In the genomic region with DNA sequence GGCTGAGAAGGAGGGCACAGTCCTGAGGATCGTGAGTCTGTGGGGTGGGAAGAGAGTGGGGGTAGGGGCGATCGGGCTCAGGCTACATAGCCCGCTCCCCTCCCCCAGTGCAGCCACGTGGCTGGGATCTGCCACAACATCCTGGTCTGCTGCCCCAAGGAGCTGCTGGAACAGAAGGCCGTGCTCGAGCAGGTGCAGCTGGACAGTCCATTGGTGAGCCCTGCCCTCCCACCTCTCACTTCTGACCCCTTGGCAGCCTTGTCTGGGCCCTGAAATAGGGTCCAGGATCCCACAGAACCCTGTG, we compare ENCODE assay signal across 28 cellular contexts. TPM values are rescaled to one million over a fixed set of nuclear protein-coding genes. Genes with fewer than 3 reads are reported as not detected.
"Had no signal": no experiment of that assay in that cellular context is flagged by ENCODE, and none has a peak within 500 bp of the region (broad histone marks: within the 10 kb centered on the region; RNA-seq: fewer than 3 reads in every experiment).

No MANE protein-coding gene starts in this region.

- H3K36me3 Mint-ChIP-seq: naive thymus-derived CD4-positive, alpha-beta T cell had no signal

- H3K27ac Mint-ChIP-seq: immature natural killer cell, type B pancreatic cell had no signal

- H3K36me3 ChIP-seq: heart right ventricle, neutrophil, right atrium auricular region, sigmoid colon had no signal

- ATAC-seq: naive thymus-derived CD4-positive, alpha-beta T cell had no signal

- H3K27me3 ChIP-seq: dorsolateral prefrontal cortex, heart right ventricle, neutrophil, right atrium auricular region, sigmoid colon, suprapubic skin, thyroid gland had no signal

- H3K4me3 Mint-ChIP-seq: immature natural killer cell; naive thymus-derived CD4-positive, alpha-beta T cell; nephron progenitor cell; type B pancreatic cell had no signal

- H3K9me3 Mint-ChIP-seq: immature natural killer cell, nephron progenitor cell, type B pancreatic cell had no signal

- H3K27ac ChIP-seq: dorsolateral prefrontal cortex, heart right ventricle, neutrophil, right atrium auricular region, sigmoid colon, suprapubic skin, thyroid gland had no signal

- H3K4me1 ChIP-seq: right atrium auricular region, sigmoid colon had no signal

- DNase-seq: cortex of kidney; dorsolateral prefrontal cortex; effector CD8-positive, alpha-beta T cell; heart right ventricle; hypothalamus; immature natural killer cell; kidney; left cardiac atrium; left ventricle myocardium superior; mesendoderm; naive thymus-derived CD4-positive, alpha-beta T cell; nephron progenitor cell; posterior cingulate gyrus; sigmoid colon; small intestine; stimulated activated CD4-positive, alpha-beta T cell treated with anti-CD3 and anti-CD28 coated beads, Interleukin-12 subunit alpha, Interleukin-12 subunit beta, amount 100 ng/mL, for 4 hours; stimulated activated naive CD4-positive, alpha-beta T cell treated with Interleukin-2 at 50 U/mL for 16 hours; thyroid gland had no signal

- H3K4me3 ChIP-seq: dorsolateral prefrontal cortex, heart right ventricle, lung, right atrium auricular region, sigmoid colon, suprapubic skin, thyroid gland had no signal

- H3K4me1 Mint-ChIP-seq: immature natural killer cell had no signal

- H3K9me3 ChIP-seq: heart right ventricle, neutrophil, right atrium auricular region, sigmoid colon, suprapubic skin, thyroid gland had no signal

- H3K27me3 Mint-ChIP-seq: naive thymus-derived CD4-positive, alpha-beta T cell; type B pancreatic cell had no signal

RNA-seq across cellular contexts. Expression of gene CNKSR1, which starts 5.0 kb away (rescaled TPM):
- total RNA-seq: fibroblast of lung had no signal

RNA-seq across cellular contexts. Expression of gene CATSPER4, which starts 8.1 kb away (rescaled TPM):
- total RNA-seq: esophagus mucosa; fibroblast of lung; frontal cortex; heart right ventricle; kidney; left cardiac atrium; left ventricle myocardium superior; lung; mononuclear cell; naive thymus-derived CD4-positive, alpha-beta T cell; osteocyte; right atrium auricular region; sigmoid colon; suprapubic skin; thyroid gland had no signal

RNA-seq across cellular contexts. Expression of gene ZNF593OS, which starts 10.7 kb away (rescaled TPM):
- total RNA-seq: fibroblast of lung; frontal cortex; heart right ventricle; kidney; left cardiac atrium; left ventricle myocardium superior; lung; mononuclear cell; naive thymus-derived CD4-positive, alpha-beta T cell; osteocyte; right atrium auricular region; sigmoid colon; suprapubic skin had no signal

RNA-seq across cellular contexts. Expression of gene C1orf232, which starts 13.6 kb away (rescaled TPM):
- total RNA-seq: dorsolateral prefrontal cortex; esophagus mucosa; fibroblast of lung; frontal cortex; heart right ventricle; kidney; left cardiac atrium; left ventricle myocardium superior; lung; mononuclear cell; naive thymus-derived CD4-positive, alpha-beta T cell; osteocyte; right atrium auricular region; sigmoid colon; suprapubic skin; thyroid gland had no signal
